ENCODE assay signal across 35 cellular contexts in genomic region chr7:18208921-18209320, GRCh38.
"Had no signal": no experiment of that assay in that cellular context is flagged by ENCODE, and none has a peak within 500 bp of the region (broad histone marks: within the 10 kb centered on the region; RNA-seq: fewer than 3 reads in every experiment).

No MANE protein-coding gene starts in this region.

- DNase-seq: activated B cell treated with CpG ODN at 0.5 μM for 24 hours; activated CD4-positive, alpha-beta memory T cell treated with anti-CD3 and anti-CD28 coated beads, Interleukin-2, amount 10 ng/mL, durations not matched to agents 7 days and 5 days; activated CD4-positive, alpha-beta T cell treated with anti-CD3 and anti-CD28 coated beads for 1 hour; activated CD4-positive, alpha-beta T cell treated with anti-CD3 and anti-CD28 coated beads for 48 hours; activated gamma-delta T cell; activated naive CD4-positive, alpha-beta T cell treated with Interleukin-2 at 50 U/mL for 16 hours; activated naive CD8-positive, alpha-beta T cell treated with anti-CD3 and anti-CD28 coated beads, Interleukin-2, amount 10 ng/mL, durations not matched to agents 7 days and 5 days; activated T-cell treated with anti-CD3 and anti-CD28 coated beads, Interleukin-2, amount 50 U/mL, for 1 hour; activated T-cell treated with anti-CD3 and anti-CD28 coated beads, Interleukin-2, amount 50 U/mL, for 72 hours; amygdala; colonic mucosa; Kasumi-1; KG1; NCI-H1105; NCI-H1417 treated with DMSO at 0.1 percent for 48 hours; NCI-H1694; NCI-H1930; NCI-H2081 treated with DMSO at 0.1 percent for 48 hours; NCI-H2171; NCI-H510A; NCI-H526; NCI-H748 treated with DMSO at 0.1 percent for 48 hours; NK-92 treated with Interleukin-12 subunit alpha and Interleukin-12 subunit beta, amount 100 ng/mL, for 24 hours; Right ventricle myocardium superior; T-helper 1 cell; T-helper 2 cell; T-helper 9 cell had no signal

- H3K36me3 ChIP-seq: ascending aorta, cardiac muscle cell, colonic mucosa, SJSA1 had no signal

- H3K9me3 ChIP-seq: ascending aorta, colonic mucosa, SJSA1 had no signal

- H3K27ac Mint-ChIP-seq: activated B cell treated with CpG ODN at 0.5 μM for 24 hours; activated CD4-positive, alpha-beta memory T cell treated with anti-CD3 and anti-CD28 coated beads, Interleukin-2, amount 10 ng/mL, durations not matched to agents 7 days and 5 days; activated naive CD4-positive, alpha-beta T cell treated with anti-CD3 and anti-CD28 coated beads, Interleukin-2, amount 50 U/mL, for 24 hours; activated naive CD8-positive, alpha-beta T cell treated with anti-CD3 and anti-CD28 coated beads, Interleukin-2, amount 10 ng/mL, durations not matched to agents 7 days and 5 days; activated T-cell treated with anti-CD3 and anti-CD28 coated beads, Interleukin-2, amount 50 U/mL, for 72 hours; activated T-helper 17 cell treated with anti-CD3 and anti-CD28 coated beads, Interleukin-2, amount 50 U/mL, for 72 hours had no signal

- H3K4me1 Mint-ChIP-seq: activated B cell treated with CpG ODN at 0.5 μM for 24 hours; activated CD4-positive, alpha-beta memory T cell treated with anti-CD3 and anti-CD28 coated beads, Interleukin-2, amount 10 ng/mL, durations not matched to agents 7 days and 5 days; activated naive CD4-positive, alpha-beta T cell treated with anti-CD3 and anti-CD28 coated beads, Interleukin-2, amount 50 U/mL, for 24 hours; activated naive CD8-positive, alpha-beta T cell treated with anti-CD3 and anti-CD28 coated beads, Interleukin-2, amount 10 ng/mL, durations not matched to agents 7 days and 5 days; activated T-helper 17 cell treated with anti-CD3 and anti-CD28 coated beads, Interleukin-2, amount 50 U/mL, for 72 hours had no signal

- H3K9me3 Mint-ChIP-seq: activated B cell treated with CpG ODN at 0.5 μM for 24 hours; activated CD4-positive, alpha-beta memory T cell treated with anti-CD3 and anti-CD28 coated beads, Interleukin-2, amount 10 ng/mL, durations not matched to agents 7 days and 5 days; activated naive CD4-positive, alpha-beta T cell treated with anti-CD3 and anti-CD28 coated beads, Interleukin-2, amount 50 U/mL, for 24 hours; activated naive CD8-positive, alpha-beta T cell treated with anti-CD3 and anti-CD28 coated beads, Interleukin-2, amount 10 ng/mL, durations not matched to agents 7 days and 5 days; activated T-cell treated with anti-CD3 and anti-CD28 coated beads, Interleukin-2, amount 50 U/mL, for 72 hours; activated T-helper 17 cell treated with anti-CD3 and anti-CD28 coated beads, Interleukin-2, amount 50 U/mL, for 72 hours; central memory CD8-positive, alpha-beta T cell had no signal

- H3K36me3 Mint-ChIP-seq: activated naive CD4-positive, alpha-beta T cell treated with anti-CD3 and anti-CD28 coated beads, Interleukin-2, amount 50 U/mL, for 24 hours; activated naive CD8-positive, alpha-beta T cell treated with anti-CD3 and anti-CD28 coated beads, Interleukin-2, amount 10 ng/mL, durations not matched to agents 7 days and 5 days had no signal

- H3K4me3 ChIP-seq: ascending aorta, cardiac muscle cell, colonic mucosa, SJSA1 had no signal

- H3K4me1 ChIP-seq: ascending aorta, colonic mucosa had no signal

- ATAC-seq: activated T-cell treated with anti-CD3 and anti-CD28 coated beads, Interleukin-2, amount 50 U/mL, for 72 hours; activated T-helper 17 cell treated with anti-CD3 and anti-CD28 coated beads, Interleukin-2, amount 50 U/mL, for 72 hours; SK-N-SH treated with all-trans-retinoic acid at 6 μM for 48 hours had no signal

- H3K27ac ChIP-seq: ascending aorta, cardiac muscle cell, colonic mucosa, SJSA1, VCaP had no signal

- H3K27me3 ChIP-seq: ascending aorta, cardiac muscle cell, colonic mucosa, SJSA1 had no signal

- H3K27me3 Mint-ChIP-seq: activated B cell treated with CpG ODN at 0.5 μM for 24 hours; activated naive CD4-positive, alpha-beta T cell treated with anti-CD3 and anti-CD28 coated beads, Interleukin-2, amount 50 U/mL, for 24 hours; activated naive CD8-positive, alpha-beta T cell treated with anti-CD3 and anti-CD28 coated beads, Interleukin-2, amount 10 ng/mL, durations not matched to agents 7 days and 5 days; central memory CD8-positive, alpha-beta T cell had no signal

- H3K4me3 Mint-ChIP-seq: activated B cell treated with CpG ODN at 0.5 μM for 24 hours; activated CD4-positive, alpha-beta memory T cell treated with anti-CD3 and anti-CD28 coated beads, Interleukin-2, amount 10 ng/mL, durations not matched to agents 7 days and 5 days; activated naive CD4-positive, alpha-beta T cell treated with anti-CD3 and anti-CD28 coated beads, Interleukin-2, amount 50 U/mL, for 24 hours; activated naive CD8-positive, alpha-beta T cell treated with anti-CD3 and anti-CD28 coated beads, Interleukin-2, amount 10 ng/mL, durations not matched to agents 7 days and 5 days; activated T-cell treated with anti-CD3 and anti-CD28 coated beads, Interleukin-2, amount 50 U/mL, for 72 hours; activated T-helper 17 cell treated with anti-CD3 and anti-CD28 coated beads, Interleukin-2, amount 50 U/mL, for 72 hours; central memory CD8-positive, alpha-beta T cell had no signal
